29 cellular contexts compared by ENCODE assay signal in the genomic region with DNA sequence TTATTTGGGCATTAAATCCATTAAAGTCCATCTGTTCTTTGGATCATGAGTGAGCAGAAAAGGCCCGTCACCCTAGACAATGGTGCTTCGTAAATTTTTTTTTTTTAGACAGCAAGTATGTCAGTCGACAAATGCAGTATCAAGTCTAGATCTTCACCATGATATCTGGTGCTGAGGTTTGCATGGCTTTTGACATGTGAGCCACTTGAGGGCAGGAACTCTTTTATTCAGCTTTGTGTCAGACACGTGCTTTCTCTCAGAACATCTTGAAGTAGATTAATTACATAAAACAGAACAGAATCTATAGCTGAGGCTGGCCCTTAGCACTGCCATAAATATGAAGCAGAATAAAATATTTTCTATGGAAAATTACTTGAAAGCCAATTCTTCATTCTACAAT.
DNase-seq lines count a peak whose midpoint lies in the region; ATAC-seq, FAIRE-seq and TF ChIP-seq lines count a peak whose summit lies in the region.
"Had no signal": no experiment of that assay in that cellular context is flagged by ENCODE, and none has a peak within 500 bp of the region (broad histone marks: within the 10 kb centered on the region; RNA-seq: fewer than 3 reads in every experiment).

No MANE protein-coding gene starts in this region.

- no peak for TF ChIP-seq RAD21 in A549 (conservative IDR thresholded peaks at IDR 0.05 in 1 of 2, IDR thresholded peaks at IDR 0.05 in 1 of 2)

- intact Hi-C loops in activated CD4-positive, alpha-beta memory T cell treated with anti-CD3 and anti-CD28 coated beads for 36 hours (cut with micrococcal nuclease) = loop anchor here (2.0 kb wide), 1 partner anchor 126 kb away; no protein-coding TSS in a partner anchor

- no peaks in the 10 kb centered on the region for H3K27me3 Mint-ChIP-seq in activated CD4-positive, alpha-beta memory T cell treated with anti-CD3 and anti-CD28 coated beads for 36 hours
- no peaks in the 10 kb centered on the region for H3K27me3 Mint-ChIP-seq in mesothelial cell of epicardium (ENCODE audit: low read depth)
- H3K27me3 Mint-ChIP-seq: IgD-negative memory B cell, progenitor cell of endocrine pancreas had no signal

- H3K4me3 ChIP-seq in A549 = no peak overlapping the region
- H3K4me3 ChIP-seq in DND-41 (ENCODE audit: low read depth in 1 of 2, low read length in 2 of 2) = peak overlapping the region in 1 of 2 experiments; percentile 33; a peak in 2 of 4 replicates
- H3K4me3 ChIP-seq: BLaER1, esophagus muscularis mucosa, left ventricle myocardium inferior had no signal

- DNase-seq in A549 (ENCODE audit: low read depth in 1 of 2, low spot score in 1 of 2) (no peak), DND-41 (peak; percentile 55), mesothelial cell of epicardium (ENCODE audit: low spot score in 2 of 2, unreplicated experiment in 2 of 2) (no peak), COLO829 (ENCODE audit: low spot score) (no peak), NCI-H1930 (lab: John Stamatoyannopoulos, UW) (no peak), putamen (ENCODE audit: low spot score) (no peak), D341Med (ENCODE audit: low spot score) (no peak)
- DNase-seq in activated CD4-positive, alpha-beta memory T cell treated with anti-CD3 and anti-CD28 coated beads for 36 hours = no peak
- DNase-seq: activated CD4-positive, alpha-beta T cell treated with anti-CD3 and anti-CD28 coated beads, Interleukin-2, amount 50 U/mL, for 1 hour; activated naive CD4-positive, alpha-beta T cell; activated T-cell treated with anti-CD3 and anti-CD28 coated beads, Interleukin-2, amount 50 U/mL, for 72 hours; COR-L47; left ventricle myocardium inferior; naive B cell; NCI-H2171; NCI-H526 treated with DMSO at 0.1 percent for 48 hours; SHP77 treated with DMSO at 0.1 percent for 48 hours; stimulated activated CD4-positive, alpha-beta T cell treated with anti-CD3 and anti-CD28 coated beads, Interleukin-12 subunit alpha, Interleukin-12 subunit beta, amount 100 ng/mL, for 4 hours; stimulated activated CD4-positive, alpha-beta T cell treated with anti-CD3 and anti-CD28 coated beads, Interleukin-4, amount 100 ng/mL, for 1 hour; T-helper 9 cell; trophoblast cell had no signal

- H3K79me2 ChIP-seq in DND-41 (ENCODE audit: insufficient read depth, low read length) = no peaks in the 10 kb centered on the region

- H3K9me3 ChIP-seq in A549 (no peaks in the 10 kb centered on the region), DND-41 (ENCODE audit: insufficient read depth, low read length, severe bottlenecking) (no peaks in the 10 kb centered on the region)
- H3K9me3 ChIP-seq: BLaER1, esophagus muscularis mucosa, left ventricle myocardium inferior, neutrophil had no signal

- TF ChIP-seq POLR2A in A549 (IDR thresholded peaks at IDR 0.05; ENCODE audit: low read length) = no peak

- ATAC-seq in A549 = no peak
- peak; percentile 81 for ATAC-seq in DND-41 (ENCODE audit: insufficient read depth, low read depth)
- ATAC-seq: sciatic nerve had no signal

- CTCF ChIA-PET in A549 (lab: Yijun Ruan, JAX) = no interaction called here
- CTCF ChIA-PET in activated CD4-positive, alpha-beta memory T cell treated with anti-CD3 and anti-CD28 coated beads for 36 hours (lab: Charles Lee) = interaction anchor here (0.5 to 0.7 kb wide), 2 partner anchors 187 to 256 kb away, joined by 3 read pairs; no protein-coding TSS in a partner anchor

- 74% methylated on average over 4 of the region's 4 CpGs for WGBS in A549 (ENCODE audit: missing lambda C conversion rate)

- no peaks in the 10 kb centered on the region for H3K36me3 ChIP-seq in DND-41 (ENCODE audit: insufficient read depth, low read length)
- H3K36me3 ChIP-seq: BLaER1, esophagus muscularis mucosa, left ventricle myocardium inferior, neutrophil had no signal

- H2AFZ ChIP-seq in DND-41 (ENCODE audit: low read depth, low read length) = peak overlapping the region; percentile 54; the same call in 1 of the 2 replicates

- H3K4me3 Mint-ChIP-seq in activated CD4-positive, alpha-beta memory T cell treated with anti-CD3 and anti-CD28 coated beads for 36 hours = peak overlapping the region; percentile 20
- no peak overlapping the region for H3K4me3 Mint-ChIP-seq in mesothelial cell of epicardium
- H3K4me3 Mint-ChIP-seq: IgD-negative memory B cell, naive B cell had no signal

- H3K9ac ChIP-seq in DND-41 (ENCODE audit: low read depth, low read length) = peak overlapping the region; percentile 39
- H3K9ac ChIP-seq: BLaER1 had no signal

- no peak for TF ChIP-seq EP300 in A549 (IDR thresholded peaks at IDR 0.05)

- no peaks in the 10 kb centered on the region for H4K20me1 ChIP-seq in DND-41 (ENCODE audit: insufficient read depth, low read length)
- H4K20me1 ChIP-seq: BLaER1 had no signal

- H3K4me1 ChIP-seq in A549 (peaks cover 12% of the 10 kb centered on the region; the same call in 1 of the 3 replicates), DND-41 (ENCODE audit: insufficient read depth, low read length) (peaks cover 32% of the 10 kb centered on the region)
- H3K4me1 ChIP-seq: BLaER1, esophagus muscularis mucosa, left ventricle myocardium inferior had no signal

- peak overlapping the region; percentile 48 for H3K4me2 ChIP-seq in A549
- peak overlapping the region; percentile 65 for H3K4me2 ChIP-seq in DND-41 (ENCODE audit: insufficient read depth, low read length)
- H3K4me2 ChIP-seq: BLaER1 had no signal

- H3K27ac ChIP-seq in A549 (no peak overlapping the region), DND-41 (ENCODE audit: low read length) (peak overlapping the region; percentile 63)
- H3K27ac ChIP-seq: BLaER1, esophagus muscularis mucosa, left ventricle myocardium inferior, neutrophil had no signal

- FAIRE-seq in A549 (lab: Jason Lieb, UNC) = no peak
- FAIRE-seq: endometrium, G401.6 had no signal

- H3K27ac Mint-ChIP-seq in activated CD4-positive, alpha-beta memory T cell treated with anti-CD3 and anti-CD28 coated beads for 36 hours = no peak overlapping the region
- peak overlapping the region; percentile 78 for H3K27ac Mint-ChIP-seq in mesothelial cell of epicardium
- H3K27ac Mint-ChIP-seq: activated T-cell treated with anti-CD3 and anti-CD28 coated beads, Interleukin-2, amount 50 U/mL, for 72 hours; IgD-negative memory B cell; naive B cell had no signal

- TF ChIP-seq CTCF in A549 (IDR thresholded peaks at IDR 0.05) (no peak), DND-41 (IDR thresholded peaks at IDR 0.05; ENCODE audit: borderline replicate concordance, extremely low read depth, low read length, poor library complexity, severe bottlenecking) (peak; percentile 52), mesothelial cell of epicardium (IDR thresholded peaks at IDR 0.05; ENCODE audit: unreplicated experiment) (no peak)

- POLR2A ChIA-PET in A549 (lab: Yijun Ruan, JAX) = no interaction called here
- POLR2A ChIA-PET in activated CD4-positive, alpha-beta memory T cell treated with anti-CD3 and anti-CD28 coated beads for 36 hours (lab: Charles Lee) = no interaction called here

- H3K27me3 ChIP-seq in DND-41 (ENCODE audit: insufficient read depth, low read length, poor library complexity) = no peaks in the 10 kb centered on the region
- H3K27me3 ChIP-seq: BLaER1, esophagus muscularis mucosa, neutrophil had no signal

- H3K36me3 Mint-ChIP-seq in activated CD4-positive, alpha-beta memory T cell treated with anti-CD3 and anti-CD28 coated beads for 36 hours = no peaks in the 10 kb centered on the region
- H3K36me3 Mint-ChIP-seq in mesothelial cell of epicardium = peaks cover 3% of the 10 kb centered on the region
- H3K36me3 Mint-ChIP-seq: IgD-negative memory B cell, naive B cell had no signal

- H3K4me1 Mint-ChIP-seq in activated CD4-positive, alpha-beta memory T cell treated with anti-CD3 and anti-CD28 coated beads for 36 hours (ENCODE audit: low read depth) = peaks cover 16% of the 10 kb centered on the region
- peaks cover 22% of the 10 kb centered on the region for H3K4me1 Mint-ChIP-seq in mesothelial cell of epicardium
- H3K4me1 Mint-ChIP-seq: naive B cell had no signal

- H3K9me3 Mint-ChIP-seq in activated CD4-positive, alpha-beta memory T cell treated with anti-CD3 and anti-CD28 coated beads for 36 hours = peaks cover 2% of the 10 kb centered on the region
- no peaks in the 10 kb centered on the region for H3K9me3 Mint-ChIP-seq in mesothelial cell of epicardium

TF ChIP-seq in A549, 52 proteins besides CTCF, POLR2A, EP300 and RAD21 (continues in another document):
- no peak for TF ChIP-seq TFCP2L1 (CRISPR knock-in tag; IDR thresholded peaks at IDR 0.05)
- TF ChIP-seq, protein P1, sequence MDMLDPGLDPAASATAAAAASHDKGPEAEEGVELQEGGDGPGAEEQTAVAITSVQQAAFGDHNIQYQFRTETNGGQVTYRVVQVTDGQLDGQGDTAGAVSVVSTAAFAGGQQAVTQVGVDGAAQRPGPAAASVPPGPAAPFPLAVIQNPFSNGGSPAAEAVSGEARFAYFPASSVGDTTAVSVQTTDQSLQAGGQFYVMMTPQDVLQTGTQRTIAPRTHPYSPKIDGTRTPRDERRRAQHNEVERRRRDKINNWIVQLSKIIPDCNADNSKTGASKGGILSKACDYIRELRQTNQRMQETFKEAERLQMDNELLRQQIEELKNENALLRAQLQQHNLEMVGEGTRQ (IDR thresholded peaks at IDR 0.05) = no peak
- TF ChIP-seq HDAC2 (IDR thresholded peaks at IDR 0.05) = no peak
- no peak for TF ChIP-seq SREBF2 (IDR thresholded peaks at IDR 0.05)
- no peak for TF ChIP-seq ZNF302 (CRISPR knock-in tag; IDR thresholded peaks at IDR 0.05)
- TF ChIP-seq EHMT2 (IDR thresholded peaks at IDR 0.05; ENCODE audit: low read depth) = no peak
- no peak for TF ChIP-seq ZSCAN20 (CRISPR knock-in tag; IDR thresholded peaks at IDR 0.05)
- TF ChIP-seq CBX8 (IDR thresholded peaks at IDR 0.05) = no peak
- no peak for TF ChIP-seq HOXB13 (CRISPR knock-in tag; IDR thresholded peaks at IDR 0.05; ENCODE audit: low read depth)
- no peak for TF ChIP-seq RCOR1 (IDR thresholded peaks at IDR 0.05; ENCODE audit: low read depth, low read length)
- no peak for TF ChIP-seq KDM1A (IDR thresholded peaks at IDR 0.05; ENCODE audit: low read depth)
- TF ChIP-seq, protein P2, sequence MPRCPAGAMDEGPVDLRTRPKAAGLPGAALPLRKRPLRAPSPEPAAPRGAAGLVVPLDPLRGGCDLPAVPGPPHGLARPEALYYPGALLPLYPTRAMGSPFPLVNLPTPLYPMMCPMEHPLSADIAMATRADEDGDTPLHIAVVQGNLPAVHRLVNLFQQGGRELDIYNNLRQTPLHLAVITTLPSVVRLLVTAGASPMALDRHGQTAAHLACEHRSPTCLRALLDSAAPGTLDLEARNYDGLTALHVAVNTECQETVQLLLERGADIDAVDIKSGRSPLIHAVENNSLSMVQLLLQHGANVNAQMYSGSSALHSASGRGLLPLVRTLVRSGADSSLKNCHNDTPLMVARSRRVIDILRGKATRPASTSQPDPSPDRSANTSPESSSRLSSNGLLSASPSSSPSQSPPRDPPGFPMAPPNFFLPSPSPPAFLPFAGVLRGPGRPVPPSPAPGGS (IDR thresholded peaks at IDR 0.05) = no peak
